Comparison of ENCODE assay signal across 28 cellular contexts in the genomic region with DNA sequence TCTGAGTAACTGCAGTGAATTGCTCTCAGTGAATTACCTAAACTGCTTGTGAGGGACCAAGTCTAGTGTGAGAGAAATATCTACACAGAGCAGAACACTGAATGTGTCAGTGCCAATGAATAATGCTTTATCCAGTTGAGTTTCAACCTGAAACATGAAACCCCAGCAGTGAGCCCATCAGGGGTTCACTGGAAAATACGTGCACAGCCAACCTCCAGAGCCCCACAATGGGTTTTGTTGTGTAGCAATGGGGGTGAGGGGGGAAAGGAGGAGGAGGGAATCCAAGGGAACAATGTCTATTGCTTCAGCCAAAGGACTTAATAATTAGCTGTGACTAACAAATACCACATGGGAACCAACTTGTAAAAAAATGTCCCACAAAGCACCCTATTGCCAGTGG.
A peak's percentile ranks its signal among the peaks of the same experiment; 100 is the strongest.
DNase-seq lines count a peak whose midpoint lies in the region; ATAC-seq and TF ChIP-seq lines count a peak whose summit lies in the region.
"Had no signal": no experiment of that assay in that cellular context is flagged by ENCODE, and none has a peak within 500 bp of the region (broad histone marks: within the 10 kb centered on the region; RNA-seq: fewer than 3 reads in every experiment).

No MANE protein-coding gene starts in this region.

- H3K4me2 ChIP-seq in H9 (ENCODE audit: insufficient read depth, insufficient read length, low read length): no peak overlapping the region
- H3K4me2 ChIP-seq: BLaER1 had no signal

- H3K79me1 ChIP-seq in H9 (ENCODE audit: insufficient read depth, low read depth, low read length, poor library complexity, severe bottlenecking): no peaks in the 10 kb centered on the region

- H3K4me1 Mint-ChIP-seq in H9: peaks cover 33 to 45% of the 10 kb centered on the region in 2 experiments
- H3K4me1 Mint-ChIP-seq: activated naive CD8-positive, alpha-beta T cell treated with anti-CD3 and anti-CD28 coated beads for 36 hours; naive thymus-derived CD8-positive, alpha-beta T cell had no signal

- no peak overlapping the region for H2BK5ac ChIP-seq in H9 (ENCODE audit: insufficient read length, low read length)

- H3K27ac ChIP-seq in H9 (ENCODE audit: insufficient read length, low read depth, low read length) (no peak overlapping the region), prostate gland (peak overlapping the region; percentile 58 to 76)
- H3K27ac ChIP-seq: ascending aorta, BLaER1, epithelial cell of prostate, left ventricle myocardium inferior, sigmoid colon, upper lobe of right lung had no signal

- no peaks in the 10 kb centered on the region for H3K23me2 ChIP-seq in H9 (ENCODE audit: insufficient read length, low read depth, low read length, poor library complexity, severe bottlenecking)

- H3K9me3 Mint-ChIP-seq in H9: no peaks in the 10 kb centered on the region
- H3K9me3 Mint-ChIP-seq: activated naive CD8-positive, alpha-beta T cell treated with anti-CD3 and anti-CD28 coated beads for 36 hours; naive thymus-derived CD8-positive, alpha-beta T cell had no signal

- no peak overlapping the region for H4K5ac ChIP-seq in H9 (ENCODE audit: insufficient read length, low read depth, low read length)

- no peak overlapping the region for H3K14ac ChIP-seq in H9 (ENCODE audit: insufficient read depth, low read length)

- no peak overlapping the region for H2BK15ac ChIP-seq in H9 (ENCODE audit: low read depth, low read length)

- TF ChIP-seq POLR2A in prostate gland (IDR thresholded peaks at IDR 0.05): no peak

- in situ Hi-C loops in astrocyte of the cerebellum (cut with HindIII; ENCODE audit: low sequenced_read_pairs): no loop called here

- H3K27ac Mint-ChIP-seq in H9: peak overlapping the region in 2 of 3 experiments; percentile 80 to 96; a peak in 5 of 7 replicates
- H3K27ac Mint-ChIP-seq: activated naive CD8-positive, alpha-beta T cell treated with anti-CD3 and anti-CD28 coated beads for 36 hours; naive thymus-derived CD8-positive, alpha-beta T cell had no signal

- no peaks in the 10 kb centered on the region for H3K79me2 ChIP-seq in H9 (ENCODE audit: insufficient read depth, low read length)

- no peak overlapping the region for H2BK12ac ChIP-seq in H9 (ENCODE audit: insufficient read length, low read depth, low read length)

- H3T11ph ChIP-seq in H9 (ENCODE audit: low read length): no peak overlapping the region

- no peak overlapping the region for H2BK20ac ChIP-seq in H9 (ENCODE audit: low read depth, low read length, poor library complexity, severe bottlenecking)

- H3K9ac ChIP-seq in H9 (ENCODE audit: extremely low read depth, insufficient read length, low read length): no peak overlapping the region
- H3K9ac ChIP-seq: BLaER1 had no signal

- no peak overlapping the region for H3K23ac ChIP-seq in H9 (ENCODE audit: insufficient read length, low read depth, low read length)

- no peak overlapping the region for H3K18ac ChIP-seq in H9 (ENCODE audit: insufficient read length, low read depth, low read length)

- H3K36me3 ChIP-seq in prostate gland: no peaks in the 10 kb centered on the region
- H3K36me3 ChIP-seq: ascending aorta, BLaER1, left ventricle myocardium inferior, sigmoid colon, upper lobe of right lung had no signal

- H3K4ac ChIP-seq in H9 (ENCODE audit: low read depth, low read length): no peak overlapping the region

- TF ChIP-seq CTCF in H9 (conservative IDR thresholded peaks at IDR 0.05) (no peak), astrocyte of the cerebellum (IDR thresholded peaks at IDR 0.05; ENCODE audit: low read depth, low read length, missing control alignments) (no peak), prostate gland (IDR thresholded peaks at IDR 0.05) (no peak)

- no peak overlapping the region for H2AK5ac ChIP-seq in H9 (ENCODE audit: insufficient read length, low read length)

- H4K8ac ChIP-seq in H9 (replicated peaks; ENCODE audit: insufficient read length, low read depth, low read length): no peak overlapping the region

- H3K9me3 ChIP-seq in H9 (ENCODE audit: control insufficient read depth, low read depth, low read length) (no peaks in the 10 kb centered on the region), prostate gland (no peaks in the 10 kb centered on the region)
- H3K9me3 ChIP-seq: ascending aorta, BLaER1, Caco-2, left ventricle myocardium inferior, sigmoid colon, upper lobe of right lung had no signal

- peaks cover 7% of the 10 kb centered on the region; the same call in 1 of the 2 replicates for H3K27me3 Mint-ChIP-seq in H9 (ENCODE audit: low read depth)

- WGBS in H9 (ENCODE audit: extremely low coverage, insufficient read length, low lambda C conversion rate): no CpG with 5 or more reads among the region's 1 CpG
- 20% methylated on average over 1 of the region's 1 CpG for WGBS in prostate gland

- H2AFZ ChIP-seq in H9 (ENCODE audit: low read length): no peak overlapping the region

- DNase-seq in H9 (no peak), astrocyte of the cerebellum (ENCODE audit: low read depth) (peak; percentile 9), iPS-NIHi11 (ENCODE audit: low spot score) (peak; percentile 59), prostate gland (ENCODE audit: low spot score) (peak; percentile 38), activated T-cell treated with anti-CD3 and anti-CD28 coated beads for 4 hours (no peak)
- DNase-seq: activated CD4-positive, alpha-beta T cell treated with anti-CD3 and anti-CD28 coated beads, Interleukin-2, amount 50 U/mL, for 48 hours; activated CD4-positive, CD25-positive, alpha-beta regulatory T cell; activated CD8-positive, alpha-beta memory T cell treated with anti-CD3 and anti-CD28 coated beads, Interleukin-2, amount 50 U/mL, for 48 hours; activated effector memory CD4-positive, alpha-beta T cell treated with Interleukin-2 at 50 U/mL for 16 hours; activated naive CD8-positive, alpha-beta T cell treated with anti-CD3 and anti-CD28 coated beads for 36 hours; Caco-2; DMS79 treated with DMSO at 0.1 percent for 48 hours; head of caudate nucleus; IMR-90; left ventricle myocardium inferior; midbrain; naive thymus-derived CD8-positive, alpha-beta T cell; NCI-H1417 treated with DMSO at 0.1 percent for 48 hours; sigmoid colon; stimulated activated CD4-positive, alpha-beta T cell treated with anti-CD3 and anti-CD28 coated beads, Interleukin-15, amount 100 ng/mL, for 24 hours; T-helper 9 cell; upper lobe of right lung had no signal

- no peak overlapping the region for H4K91ac ChIP-seq in H9 (ENCODE audit: insufficient read length, low read depth, low read length)

- H3K4me3 ChIP-seq in astrocyte of the cerebellum (ENCODE audit: low read depth, low read length): no peak overlapping the region
- H3K4me3 ChIP-seq in prostate gland: no peak overlapping the region
- H3K4me3 ChIP-seq: ascending aorta, BLaER1, left ventricle myocardium inferior, sigmoid colon, upper lobe of right lung had no signal

- H3K56ac ChIP-seq in H9 (ENCODE audit: insufficient read length, low read depth, low read length): no peak overlapping the region

- H2BK120ac ChIP-seq in H9 (ENCODE audit: low read depth, low read length, poor library complexity, severe bottlenecking): no peak overlapping the region

- ATAC-seq in HG03439 (IDR thresholded peaks at IDR 0.05; ENCODE audit: unreplicated experiment) (no peak), HG02981 (IDR thresholded peaks at IDR 0.05; ENCODE audit: unreplicated experiment) (no peak), GM18498 (IDR thresholded peaks at IDR 0.05; ENCODE audit: unreplicated experiment) (no peak)
- ATAC-seq: naive thymus-derived CD8-positive, alpha-beta T cell; upper lobe of right lung had no signal

- H3K27me3 ChIP-seq in H9 (ENCODE audit: insufficient read depth, low read length) (no peaks in the 10 kb centered on the region), prostate gland (replicated peaks; ENCODE audit: insufficient read depth) (no peaks in the 10 kb centered on the region)
- H3K27me3 ChIP-seq: ascending aorta, BLaER1, sigmoid colon, upper lobe of right lung had no signal

- H3K36me3 Mint-ChIP-seq in H9 (ENCODE audit: insufficient read depth in 1 of 3, low read depth in 3 of 3): no peaks in the 10 kb centered on the region; a peak in 1 of 7 replicates
- H3K36me3 Mint-ChIP-seq: activated naive CD8-positive, alpha-beta T cell treated with anti-CD3 and anti-CD28 coated beads for 36 hours; naive thymus-derived CD8-positive, alpha-beta T cell had no signal

- no peak overlapping the region; a peak in 1 of 5 replicates for H3K4me3 Mint-ChIP-seq in H9
- H3K4me3 Mint-ChIP-seq: activated naive CD8-positive, alpha-beta T cell treated with anti-CD3 and anti-CD28 coated beads for 36 hours; naive thymus-derived CD8-positive, alpha-beta T cell had no signal

- H4K20me1 ChIP-seq in H9 (ENCODE audit: control insufficient read depth, insufficient read depth, insufficient read length): no peaks in the 10 kb centered on the region
- H4K20me1 ChIP-seq: BLaER1 had no signal

- H3K4me1 ChIP-seq in H9 (ENCODE audit: insufficient read depth, low read length): peaks cover 12% of the 10 kb centered on the region; the same call in 1 of the 2 replicates
- H3K4me1 ChIP-seq in prostate gland (replicated peaks): peaks cover 22% of the 10 kb centered on the region
- H3K4me1 ChIP-seq: ascending aorta, BLaER1, Caco-2, upper lobe of right lung had no signal

- intact Hi-C loops in prostate gland (cut with DNase I): no loop called here

Comparison
In these comparisons a context has a peak if more than half of its experiments do, and no peak if none do; other contexts are left out.
1. DNase-seq: peak in astrocyte of the cerebellum (single experiment), iPS-NIHi11 (single experiment) and prostate gland (single experiment); none in H9 (single experiment) and activated T-cell treated with anti-CD3 and anti-CD28 coated beads for 4 hours (single experiment).